ENCODE assay signal across 13 cellular contexts in the genomic region with DNA sequence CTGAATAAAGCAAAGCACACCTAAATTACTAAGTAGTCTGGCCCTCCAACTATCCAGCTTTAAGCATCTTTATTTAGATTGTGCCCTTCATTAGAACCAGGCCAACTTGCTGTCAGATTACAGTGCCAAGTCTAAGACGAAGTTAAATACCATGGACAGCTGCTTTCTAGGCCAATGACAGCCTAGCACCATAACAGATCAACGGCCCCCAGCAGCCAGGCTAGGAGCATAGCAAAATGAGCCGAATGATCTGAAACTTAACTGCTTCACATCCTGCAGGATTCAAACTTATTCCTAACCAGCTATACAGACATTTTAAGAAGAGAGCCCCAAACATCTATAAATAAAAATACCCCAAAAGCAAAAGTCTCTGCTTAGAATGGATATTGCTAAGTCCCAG. TPM values are rescaled to one million over a fixed set of nuclear protein-coding genes. Genes with fewer than 3 reads are reported as not detected.
A peak's percentile ranks its signal among the peaks of the same experiment; 100 is the strongest.
DNase-seq lines count a peak whose midpoint lies in the region; TF ChIP-seq lines count a peak whose summit lies in the region.
"Had no signal": no experiment of that assay in that cellular context is flagged by ENCODE, and none has a peak within 500 bp of the region (broad histone marks: within the 10 kb centered on the region; RNA-seq: fewer than 3 reads in every experiment).

No MANE protein-coding gene starts in this region.

- TF ChIP-seq CTCF in endothelial cell (IDR thresholded peaks at IDR 0.05; ENCODE audit: unreplicated experiment), result no peak
- TF ChIP-seq CTCF in thyroid gland (IDR thresholded peaks at IDR 0.05), result no peak
- TF ChIP-seq CTCF in tibial artery (IDR thresholded peaks at IDR 0.05), result no peak

- no peaks in the 10 kb centered on the region for H3K4me1 Mint-ChIP-seq in endothelial cell (ENCODE audit: unreplicated experiment)
- H3K4me1 Mint-ChIP-seq: stimulated activated memory B cell treated with anti-CD40 and anti-IgM and Interleukin-4, amounts not matched to agents 10 μg/mL and 1 μg/mL and 100 μg/mL, for 72 hours had no signal

- no peak overlapping the region for H3K27ac Mint-ChIP-seq in endothelial cell (ENCODE audit: unreplicated experiment)
- H3K27ac Mint-ChIP-seq: stimulated activated memory B cell treated with anti-CD40 and anti-IgM and Interleukin-4, amounts not matched to agents 10 μg/mL and 1 μg/mL and 100 μg/mL, for 72 hours had no signal

- H3K36me3 ChIP-seq in thyroid gland, result no peaks in the 10 kb centered on the region
- H3K36me3 ChIP-seq in tibial artery, result no peaks in the 10 kb centered on the region
- H3K36me3 ChIP-seq: esophagus muscularis mucosa had no signal

- no peaks in the 10 kb centered on the region for H3K9me3 ChIP-seq in thyroid gland
- no peaks in the 10 kb centered on the region for H3K9me3 ChIP-seq in tibial artery
- H3K9me3 ChIP-seq: esophagus muscularis mucosa had no signal

- no peak overlapping the region for H3K27ac ChIP-seq in thyroid gland
- no peak overlapping the region for H3K27ac ChIP-seq in tibial artery
- H3K27ac ChIP-seq: esophagus muscularis mucosa had no signal

- H3K27me3 ChIP-seq in thyroid gland (no peaks in the 10 kb centered on the region), tibial artery (no peaks in the 10 kb centered on the region)

- 3 to 5% methylated on average over 3 of the region's 3 CpGs for WGBS in thyroid gland, 2 donors

- no peaks in the 10 kb centered on the region for H3K36me3 Mint-ChIP-seq in endothelial cell (ENCODE audit: low read depth, unreplicated experiment)
- H3K36me3 Mint-ChIP-seq: stimulated activated memory B cell treated with anti-CD40 and anti-IgM and Interleukin-4, amounts not matched to agents 10 μg/mL and 1 μg/mL and 100 μg/mL, for 72 hours had no signal

- H3K4me1 ChIP-seq in thyroid gland (no peaks in the 10 kb centered on the region), tibial artery (no peaks in the 10 kb centered on the region)
- H3K4me1 ChIP-seq: esophagus muscularis mucosa had no signal

- H3K4me3 ChIP-seq in thyroid gland (replicated peaks in 1 of 3) (no peak overlapping the region), tibial artery (no peak overlapping the region)
- H3K4me3 ChIP-seq: esophagus muscularis mucosa had no signal

- no peaks in the 10 kb centered on the region for H3K9me3 Mint-ChIP-seq in endothelial cell (ENCODE audit: unreplicated experiment)

- intact Hi-C loops in thyroid gland (cut with DNase I), result no loop called here
- intact Hi-C loops in tibial artery (cut with DNase I; ENCODE audit: low total_unique reads), result no loop called here

- H3K4me3 Mint-ChIP-seq in endothelial cell (ENCODE audit: unreplicated experiment), result no peak overlapping the region
- H3K4me3 Mint-ChIP-seq: stimulated activated memory B cell treated with anti-CD40 and anti-IgM and Interleukin-4, amounts not matched to agents 10 μg/mL and 1 μg/mL and 100 μg/mL, for 72 hours had no signal

- peak; percentile 63 for DNase-seq in NCI-H82 (lab: John Stamatoyannopoulos, UW)
- DNase-seq in NCI-H82 treated with DMSO at 0.1 percent for 48 hours (lab: John Stamatoyannopoulos, UW; ENCODE audit: unreplicated experiment), result no peak
- DNase-seq in OCI-M1 (lab: John Stamatoyannopoulos, UW), result peak; percentile 32
- peak; percentile 11 for DNase-seq in endothelial cell (ENCODE audit: low spot score)
- peak; percentile 25 for DNase-seq in renal cortical epithelial cell (ENCODE audit: low read depth)
- no peak for DNase-seq in thyroid gland
- no peak for DNase-seq in stimulated activated CD4-positive, alpha-beta T cell treated with anti-CD3 and anti-CD28 coated beads, Interleukin-4, amount 100 ng/mL, for 1 hour
- no peak for DNase-seq in tibial artery
- DNase-seq: 8988T, NCI-H187 treated with DMSO at 0.1 percent for 48 hours had no signal

- no peak for TF ChIP-seq POLR2A in thyroid gland (IDR thresholded peaks at IDR 0.05)

- H3K27me3 Mint-ChIP-seq in endothelial cell (ENCODE audit: unreplicated experiment), result no peaks in the 10 kb centered on the region
- H3K27me3 Mint-ChIP-seq: stimulated activated memory B cell treated with anti-CD40 and anti-IgM and Interleukin-4, amounts not matched to agents 10 μg/mL and 1 μg/mL and 100 μg/mL, for 72 hours had no signal

RNA-seq across cellular contexts. Expression of a gene that starts 6.8 kb away (rescaled TPM):
- 0.10 TPM for total RNA-seq in endothelial cell (ENCODE audit: unreplicated experiment)
- not detected in 2 replicates for total RNA-seq in renal cortical epithelial cell
- total RNA-seq in thyroid gland, result not detected
- total RNA-seq: kidney epithelial cell had no signal

Comparison
In these comparisons a context has a peak if more than half of its experiments do, and no peak if none do; other contexts are left out.
1. DNase-seq: peak in NCI-H82 (single experiment), OCI-M1 (single experiment), endothelial cell (single experiment) and renal cortical epithelial cell (single experiment); none in NCI-H82 treated with DMSO at 0.1 percent for 48 hours (single experiment), thyroid gland (0 of 2), stimulated activated CD4-positive, alpha-beta T cell treated with anti-CD3 and anti-CD28 coated beads, Interleukin-4, amount 100 ng/mL, for 1 hour (single experiment) and tibial artery (0 of 2).